ENCODE assay signal across 1 cellular context in the genomic region with DNA sequence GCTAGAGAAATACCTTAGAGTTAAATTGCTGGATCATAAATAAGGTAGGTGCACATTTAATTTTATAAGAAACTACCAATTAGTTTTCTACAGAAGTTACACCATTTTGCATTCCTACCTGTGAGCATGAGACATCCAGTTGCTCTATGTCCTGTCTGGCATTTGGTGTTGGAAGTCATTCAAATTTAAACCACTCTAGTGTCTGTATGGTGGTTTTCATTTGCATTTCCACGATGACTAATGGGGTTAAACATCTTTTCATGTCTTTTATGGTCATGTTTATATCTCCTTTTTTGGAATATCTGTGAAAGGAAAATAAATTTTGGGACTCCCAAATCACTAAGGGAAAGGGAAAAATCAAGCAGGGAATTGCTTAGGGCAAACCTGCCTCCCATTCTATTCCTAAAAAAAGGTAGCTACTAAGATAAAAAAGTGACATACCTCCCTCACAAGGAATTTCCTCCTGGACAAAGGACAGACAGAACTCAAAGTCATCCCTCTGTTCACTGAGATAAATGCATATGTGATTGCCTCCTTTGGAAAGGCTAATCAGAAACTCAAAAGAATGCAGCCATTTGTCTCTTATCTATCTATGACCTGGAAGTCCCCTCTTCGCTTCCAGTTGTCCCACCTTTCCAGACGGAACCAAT.
TF ChIP-seq lines count a peak whose summit lies in the region.

No MANE protein-coding gene starts in this region.

TF ChIP-seq in H1, 55 proteins besides CTCF, POLR2A, EP300 and RAD21:
- TF ChIP-seq FOSL1 (IDR thresholded peaks at IDR 0.05; ENCODE audit: insufficient read depth, low read depth, low read length) = no peak
- TF ChIP-seq HDAC6 (IDR thresholded peaks at IDR 0.05; ENCODE audit: low read depth, low read length) = no peak
- TF ChIP-seq POU5F1 (IDR thresholded peaks at IDR 0.05; ENCODE audit: low read depth, low read length) = no peak
- no peak for TF ChIP-seq NANOG (IDR thresholded peaks at IDR 0.05; ENCODE audit: insufficient read depth, low read depth, low read length, poor library complexity, severe bottlenecking)
- TF ChIP-seq KDM1A (IDR thresholded peaks at IDR 0.05; ENCODE audit: borderline replicate concordance, low read length) = no peak
- TF ChIP-seq TCF12 (IDR thresholded peaks at IDR 0.05; ENCODE audit: low read depth, low read length) = no peak
- no peak for TF ChIP-seq BRCA1 (IDR thresholded peaks at IDR 0.05; ENCODE audit: low read depth, low read length)
- TF ChIP-seq BACH1 (IDR thresholded peaks at IDR 0.05; ENCODE audit: low read length) = no peak
- TF ChIP-seq EZH2 (IDR thresholded peaks at IDR 0.05; ENCODE audit: low read depth, low read length, severe bottlenecking) = no peak
- no peak for TF ChIP-seq ZNF274 (IDR thresholded peaks at IDR 0.05; ENCODE audit: borderline replicate concordance, extremely low read depth, low read length)
- no peak for TF ChIP-seq POLR2AphosphoS5 (IDR thresholded peaks at IDR 0.05; ENCODE audit: low read depth, low read length)
- TF ChIP-seq YY1 (IDR thresholded peaks at IDR 0.05; ENCODE audit: low read depth, low read length) = no peak
- no peak for TF ChIP-seq SIX5 (IDR thresholded peaks at IDR 0.05; ENCODE audit: low read depth, low read length)
- no peak for TF ChIP-seq SAP30 (IDR thresholded peaks at IDR 0.05; ENCODE audit: insufficient read depth, insufficient replicate concordance, low read length)
- no peak for TF ChIP-seq TAF1 (IDR thresholded peaks at IDR 0.05; ENCODE audit: low read depth, low read length)
- TF ChIP-seq, protein P1, sequence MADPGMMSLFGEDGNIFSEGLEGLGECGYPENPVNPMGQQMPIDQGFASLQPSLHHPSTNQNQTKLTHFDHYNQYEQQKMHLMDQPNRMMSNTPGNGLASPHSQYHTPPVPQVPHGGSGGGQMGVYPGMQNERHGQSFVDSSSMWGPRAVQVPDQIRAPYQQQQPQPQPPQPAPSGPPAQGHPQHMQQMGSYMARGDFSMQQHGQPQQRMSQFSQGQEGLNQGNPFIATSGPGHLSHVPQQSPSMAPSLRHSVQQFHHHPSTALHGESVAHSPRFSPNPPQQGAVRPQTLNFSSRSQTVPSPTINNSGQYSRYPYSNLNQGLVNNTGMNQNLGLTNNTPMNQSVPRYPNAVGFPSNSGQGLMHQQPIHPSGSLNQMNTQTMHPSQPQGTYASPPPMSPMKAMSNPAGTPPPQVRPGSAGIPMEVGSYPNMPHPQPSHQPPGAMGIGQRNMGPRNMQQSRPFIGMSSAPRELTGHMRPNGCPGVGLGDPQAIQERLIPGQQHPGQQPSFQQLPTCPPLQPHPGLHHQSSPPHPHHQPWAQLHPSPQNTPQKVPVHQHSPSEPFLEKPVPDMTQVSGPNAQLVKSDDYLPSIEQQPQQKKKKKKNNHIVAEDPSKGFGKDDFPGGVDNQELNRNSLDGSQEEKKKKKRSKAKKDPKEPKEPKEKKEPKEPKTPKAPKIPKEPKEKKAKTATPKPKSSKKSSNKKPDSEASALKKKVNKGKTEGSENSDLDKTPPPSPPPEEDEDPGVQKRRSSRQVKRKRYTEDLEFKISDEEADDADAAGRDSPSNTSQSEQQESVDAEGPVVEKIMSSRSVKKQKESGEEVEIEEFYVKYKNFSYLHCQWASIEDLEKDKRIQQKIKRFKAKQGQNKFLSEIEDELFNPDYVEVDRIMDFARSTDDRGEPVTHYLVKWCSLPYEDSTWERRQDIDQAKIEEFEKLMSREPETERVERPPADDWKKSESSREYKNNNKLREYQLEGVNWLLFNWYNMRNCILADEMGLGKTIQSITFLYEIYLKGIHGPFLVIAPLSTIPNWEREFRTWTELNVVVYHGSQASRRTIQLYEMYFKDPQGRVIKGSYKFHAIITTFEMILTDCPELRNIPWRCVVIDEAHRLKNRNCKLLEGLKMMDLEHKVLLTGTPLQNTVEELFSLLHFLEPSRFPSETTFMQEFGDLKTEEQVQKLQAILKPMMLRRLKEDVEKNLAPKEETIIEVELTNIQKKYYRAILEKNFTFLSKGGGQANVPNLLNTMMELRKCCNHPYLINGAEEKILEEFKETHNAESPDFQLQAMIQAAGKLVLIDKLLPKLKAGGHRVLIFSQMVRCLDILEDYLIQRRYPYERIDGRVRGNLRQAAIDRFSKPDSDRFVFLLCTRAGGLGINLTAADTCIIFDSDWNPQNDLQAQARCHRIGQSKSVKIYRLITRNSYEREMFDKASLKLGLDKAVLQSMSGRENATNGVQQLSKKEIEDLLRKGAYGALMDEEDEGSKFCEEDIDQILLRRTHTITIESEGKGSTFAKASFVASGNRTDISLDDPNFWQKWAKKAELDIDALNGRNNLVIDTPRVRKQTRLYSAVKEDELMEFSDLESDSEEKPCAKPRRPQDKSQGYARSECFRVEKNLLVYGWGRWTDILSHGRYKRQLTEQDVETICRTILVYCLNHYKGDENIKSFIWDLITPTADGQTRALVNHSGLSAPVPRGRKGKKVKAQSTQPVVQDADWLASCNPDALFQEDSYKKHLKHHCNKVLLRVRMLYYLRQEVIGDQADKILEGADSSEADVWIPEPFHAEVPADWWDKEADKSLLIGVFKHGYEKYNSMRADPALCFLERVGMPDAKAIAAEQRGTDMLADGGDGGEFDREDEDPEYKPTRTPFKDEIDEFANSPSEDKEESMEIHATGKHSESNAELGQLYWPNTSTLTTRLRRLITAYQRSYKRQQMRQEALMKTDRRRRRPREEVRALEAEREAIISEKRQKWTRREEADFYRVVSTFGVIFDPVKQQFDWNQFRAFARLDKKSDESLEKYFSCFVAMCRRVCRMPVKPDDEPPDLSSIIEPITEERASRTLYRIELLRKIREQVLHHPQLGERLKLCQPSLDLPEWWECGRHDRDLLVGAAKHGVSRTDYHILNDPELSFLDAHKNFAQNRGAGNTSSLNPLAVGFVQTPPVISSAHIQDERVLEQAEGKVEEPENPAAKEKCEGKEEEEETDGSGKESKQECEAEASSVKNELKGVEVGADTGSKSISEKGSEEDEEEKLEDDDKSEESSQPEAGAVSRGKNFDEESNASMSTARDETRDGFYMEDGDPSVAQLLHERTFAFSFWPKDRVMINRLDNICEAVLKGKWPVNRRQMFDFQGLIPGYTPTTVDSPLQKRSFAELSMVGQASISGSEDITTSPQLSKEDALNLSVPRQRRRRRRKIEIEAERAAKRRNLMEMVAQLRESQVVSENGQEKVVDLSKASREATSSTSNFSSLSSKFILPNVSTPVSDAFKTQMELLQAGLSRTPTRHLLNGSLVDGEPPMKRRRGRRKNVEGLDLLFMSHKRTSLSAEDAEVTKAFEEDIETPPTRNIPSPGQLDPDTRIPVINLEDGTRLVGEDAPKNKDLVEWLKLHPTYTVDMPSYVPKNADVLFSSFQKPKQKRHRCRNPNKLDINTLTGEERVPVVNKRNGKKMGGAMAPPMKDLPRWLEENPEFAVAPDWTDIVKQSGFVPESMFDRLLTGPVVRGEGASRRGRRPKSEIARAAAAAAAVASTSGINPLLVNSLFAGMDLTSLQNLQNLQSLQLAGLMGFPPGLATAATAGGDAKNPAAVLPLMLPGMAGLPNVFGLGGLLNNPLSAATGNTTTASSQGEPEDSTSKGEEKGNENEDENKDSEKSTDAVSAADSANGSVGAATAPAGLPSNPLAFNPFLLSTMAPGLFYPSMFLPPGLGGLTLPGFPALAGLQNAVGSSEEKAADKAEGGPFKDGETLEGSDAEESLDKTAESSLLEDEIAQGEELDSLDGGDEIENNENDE (IDR thresholded peaks at IDR 0.05; ENCODE audit: insufficient replicate concordance, low read length) = no peak
- no peak for TF ChIP-seq BCL11A (IDR thresholded peaks at IDR 0.05; ENCODE audit: low read depth in 2 of 2, low read length in 2 of 2)
